8 cellular contexts compared by ENCODE assay signal in genomic region chr4:47837582-47838294, GRCh38. TPM values are rescaled to one million over a fixed set of nuclear protein-coding genes. Genes with fewer than 3 reads are reported as not detected.
DNase-seq lines count a peak whose midpoint lies in the region; ATAC-seq and TF ChIP-seq lines count a peak whose summit lies in the region.

CORIN (minus strand) TSS chr4:47838067; CDS start chr4:47837949, 118 bp downstream.

- CTCF ChIA-PET in Calu3 (lab: Charles Lee) = interaction anchor here (1.2 to 3.3 kb wide), 6 partner anchors 96 to 151 kb away, joined by 5 to 28 read pairs (median 8); no protein-coding TSS in a partner anchor

- TF ChIP-seq CTCF in Calu3 (IDR thresholded peaks at IDR 0.05; ENCODE audit: unreplicated experiment) (no peak), Loucy (conservative IDR thresholded peaks at IDR 0.05; ENCODE audit: low read length) (no peak), astrocyte of the cerebellum (IDR thresholded peaks at IDR 0.05; ENCODE audit: low read depth, low read length, missing control alignments) (no peak)

- H3K79me2 ChIP-seq in Loucy (ENCODE audit: insufficient read depth, low read length) = no peaks in the 10 kb centered on the region

- peak within 1 kb of the TSS; percentile 74 for H3K4me3 ChIP-seq in Loucy (ENCODE audit: low read length, poor library complexity, severe bottlenecking)
- peak within 1 kb of the TSS; percentile 43 for H3K4me3 ChIP-seq in astrocyte of the cerebellum (ENCODE audit: low read depth, low read length)
- H3K4me3 ChIP-seq in iPS-18c (ENCODE audit: insufficient read depth, low read depth, low read length) = peak within 1 kb of the TSS; percentile 71

- H3K4me1 ChIP-seq in Loucy (ENCODE audit: insufficient read depth, low read length, poor library complexity, severe bottlenecking) = peaks cover 15% of the 10 kb centered on the region

- peaks cover 8% of the 10 kb centered on the region; the same call in 1 of the 2 replicates for H3F3A ChIP-seq in Loucy (ENCODE audit: low read depth)

- peaks cover 19% of the 10 kb centered on the region for H3K36me3 Mint-ChIP-seq in Calu3 (ENCODE audit: insufficient read depth, unreplicated experiment)

- peak within 1 kb of the TSS; percentile 93 for H3K4me3 Mint-ChIP-seq in Calu3 (ENCODE audit: low read depth, unreplicated experiment)

- ATAC-seq in GM21576 (IDR thresholded peaks at IDR 0.05; ENCODE audit: unreplicated experiment) = peak; percentile 4

- no peaks in the 10 kb centered on the region for H3K27me3 Mint-ChIP-seq in Calu3 (ENCODE audit: unreplicated experiment)

- no peaks in the 10 kb centered on the region for H4K20me1 ChIP-seq in Loucy (ENCODE audit: insufficient read depth, low read length, poor library complexity, severe bottlenecking)

- peaks cover 5% of the 10 kb centered on the region; the same call in 1 of the 2 replicates for H3K36me3 ChIP-seq in Loucy (ENCODE audit: insufficient read depth, low read length)

- H3K9ac ChIP-seq in Loucy (ENCODE audit: low read depth, low read length, poor library complexity, severe bottlenecking) = peak within 1 kb of the TSS; percentile 65

- H3K4me2 ChIP-seq in Loucy (ENCODE audit: low read depth, low read length, poor library complexity, severe bottlenecking) = peak within 1 kb of the TSS; percentile 83

- H3K9me3 ChIP-seq in Loucy (ENCODE audit: insufficient read depth, low read depth, low read length) = no peaks in the 10 kb centered on the region
- no peaks in the 10 kb centered on the region for H3K9me3 ChIP-seq in iPS-18c (ENCODE audit: control insufficient read depth, insufficient read depth, low read length)

- peak within 1 kb of the TSS; percentile 39 for H3K27ac Mint-ChIP-seq in Calu3 (ENCODE audit: unreplicated experiment)

- no peaks in the 10 kb centered on the region for H3K9me2 ChIP-seq in Loucy (replicated peaks; ENCODE audit: low read depth, low read length)

- no peaks in the 10 kb centered on the region for H3K27me3 ChIP-seq in Loucy (ENCODE audit: insufficient read depth, low read length, poor library complexity, severe bottlenecking)

- no TSS peak for BruUV-seq in Calu3 (replicated peaks; lab: Mats Ljungman, UMichigan)

- H2AFZ ChIP-seq in Loucy (ENCODE audit: low read length) = peak within 1 kb of the TSS; percentile 88

- in situ Hi-C loops in astrocyte of the cerebellum (cut with HindIII; ENCODE audit: low sequenced_read_pairs) = no loop called here

- DNase-seq in Calu3 = no peak
- no peak for DNase-seq in astrocyte of the cerebellum (ENCODE audit: low read depth)
- DNase-seq in stimulated activated CD4-positive, alpha-beta T cell treated with anti-CD3 and anti-CD28 coated beads, Interleukin-15, amount 100 ng/mL, for 24 hours = peak; percentile 44
- no peak for DNase-seq in SIG-M5 (lab: John Stamatoyannopoulos, UW)
- DNase-seq in effector CD8-positive, alpha-beta T cell (lab: John Stamatoyannopoulos, UW) = no peak

- intact Hi-C loops in Calu3 (cut with micrococcal nuclease; ENCODE audit: unreplicated experiment) = loop anchor here (1.0 to 10.0 kb wide), 3 partner anchors 96 to 247 kb away; no protein-coding TSS in a partner anchor

- H3K9me3 Mint-ChIP-seq in Calu3 (ENCODE audit: low read depth, unreplicated experiment) = no peaks in the 10 kb centered on the region

- no peaks in the 10 kb centered on the region for H3K4me1 Mint-ChIP-seq in Calu3 (ENCODE audit: low read depth, unreplicated experiment)

RNA-seq across cellular contexts. Expression of gene CORIN, which starts in this region (rescaled TPM):
- total RNA-seq in Calu3 (2022) = 0.07 TPM in 1 of 2 replicates, not detected in the other
